24 cellular contexts compared by ENCODE assay signal in the genomic region with DNA sequence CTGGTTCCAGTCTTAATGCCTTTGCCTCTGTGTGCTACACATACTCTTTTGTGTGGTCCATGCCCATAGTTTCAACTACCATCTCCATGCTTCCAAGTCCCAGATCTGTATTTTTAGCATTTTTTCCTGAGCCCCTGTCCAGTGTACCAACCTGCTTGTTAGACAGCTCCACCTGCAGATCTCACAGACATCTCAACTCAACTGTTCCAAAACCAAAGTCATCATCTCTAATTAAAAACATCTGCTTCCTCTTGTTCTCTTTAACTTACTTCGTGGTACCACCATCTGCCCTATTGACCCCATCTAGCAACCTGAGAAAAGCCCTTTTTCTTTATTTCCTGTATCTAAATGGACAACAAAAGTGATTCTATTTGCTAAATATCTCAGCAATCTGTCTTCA.
"Had no signal": no experiment of that assay in that cellular context is flagged by ENCODE, and none has a peak within 500 bp of the region (broad histone marks: within the 10 kb centered on the region; RNA-seq: fewer than 3 reads in every experiment).

No MANE protein-coding gene starts in this region.

- H3K4me3 ChIP-seq: heart right ventricle, psoas muscle, sigmoid colon, smooth muscle cell, suprapubic skin, tibial artery, upper lobe of right lung had no signal

- H3K4me2 ChIP-seq: smooth muscle cell had no signal

- DNase-seq: activated CD4-positive, alpha-beta T cell treated with anti-CD3 and anti-CD28 coated beads for 4 hours; activated CD4-positive, alpha-beta T cell treated with anti-CD3 and anti-CD28 coated beads, Interleukin-2, amount 50 U/mL, for 48 hours; activated CD8-positive, alpha-beta memory T cell treated with anti-CD3 and anti-CD28 coated beads, Interleukin-2, amount 50 U/mL, for 4 hours; activated gamma-delta T cell; activated naive CD4-positive, alpha-beta T cell treated with anti-CD3 and anti-CD28 coated beads, Interleukin-2, amount 10 ng/mL, durations not matched to agents 7 days and 5 days; activated naive CD8-positive, alpha-beta T cell treated with anti-CD3 and anti-CD28 coated beads, Interleukin-2, amount 10 ng/mL, durations not matched to agents 7 days and 5 days; activated T-cell treated with anti-CD3 and anti-CD28 coated beads, Interleukin-2, amount 50 U/mL, for 1 hour; amniotic stem cell; caudate nucleus; foreskin melanocyte; heart right ventricle; midbrain; naive thymus-derived CD4-positive, alpha-beta T cell; psoas muscle; sigmoid colon; stimulated activated CD4-positive, alpha-beta T cell treated with anti-CD3 and anti-CD28 coated beads, Interleukin-1b, Interleukin-23, amount 100 ng/mL, for 48 hours; stimulated activated naive B cell treated with anti-CD40 and anti-IgM and Interleukin-4, amounts not matched to agents 10 μg/mL and 1 μg/mL and 100 μg/mL, for 72 hours; T-helper 9 cell; tibial artery; upper lobe of right lung had no signal

- H2AFZ ChIP-seq: parathyroid adenoma had no signal

- H3K9ac ChIP-seq: parathyroid adenoma had no signal

- H3K36me3 ChIP-seq: heart right ventricle, sigmoid colon, suprapubic skin, tibial artery, upper lobe of right lung had no signal

- H3K79me2 ChIP-seq: parathyroid adenoma had no signal

- H3K27ac ChIP-seq: heart right ventricle, parathyroid adenoma, psoas muscle, sigmoid colon, suprapubic skin, tibial artery, upper lobe of right lung, VCaP had no signal

- H3K4me1 ChIP-seq: parathyroid adenoma, psoas muscle, sigmoid colon, suprapubic skin, tibial artery, upper lobe of right lung had no signal

- H3K9me3 ChIP-seq: heart right ventricle, psoas muscle, sigmoid colon, suprapubic skin, tibial artery, upper lobe of right lung had no signal

- H3K27me3 ChIP-seq: heart right ventricle, sigmoid colon, suprapubic skin, tibial artery, upper lobe of right lung had no signal
